Comparison of ENCODE assay signal across 17 cellular contexts in the genomic region with DNA sequence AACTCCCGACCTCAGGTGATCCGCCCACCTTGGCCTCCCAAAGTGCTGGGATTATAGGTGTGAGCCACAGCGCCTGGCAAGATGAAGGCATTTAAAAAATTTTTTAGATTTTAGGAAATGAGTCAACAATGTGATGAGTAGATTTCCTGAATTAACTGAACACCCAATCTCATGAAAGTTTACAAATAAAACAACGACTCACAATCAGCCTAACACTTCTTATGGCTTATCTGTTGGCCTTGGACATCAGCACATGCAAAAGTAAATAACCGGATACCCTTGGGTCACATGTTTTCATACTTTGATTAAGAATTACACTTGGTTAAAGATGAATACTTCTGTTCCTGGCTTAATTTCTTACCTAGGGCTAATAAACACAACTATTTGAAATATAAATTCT. TPM values are rescaled to one million over a fixed set of nuclear protein-coding genes. Genes with fewer than 3 reads are reported as not detected.
DNase-seq lines count a peak whose midpoint lies in the region; ATAC-seq, FAIRE-seq and TF ChIP-seq lines count a peak whose summit lies in the region.
"Had no signal": no experiment of that assay in that cellular context is flagged by ENCODE, and none has a peak within 500 bp of the region (broad histone marks: within the 10 kb centered on the region; RNA-seq: fewer than 3 reads in every experiment).

No MANE protein-coding gene starts in this region.

- dilution Hi-C loops in mammary epithelial cell (cut with HindIII; ENCODE audit: low sequenced_read_pairs): no loop called here
- dilution Hi-C loops in keratinocyte (cut with MboI; ENCODE audit: extremely low pct_ligation_motif_present, low sequenced_read_pairs): no loop called here

- no peaks in the 10 kb centered on the region for H3K27me3 ChIP-seq in left ventricle myocardium inferior (ENCODE audit: low read depth)
- H3K27me3 ChIP-seq in mammary epithelial cell (ENCODE audit: insufficient read depth, low read length): no peaks in the 10 kb centered on the region
- H3K27me3 ChIP-seq in keratinocyte (ENCODE audit: control insufficient read depth, extremely low read depth, insufficient read depth, low read length): no peaks in the 10 kb centered on the region
- no peaks in the 10 kb centered on the region for H3K27me3 ChIP-seq in upper lobe of right lung
- H3K27me3 ChIP-seq: cardiac muscle cell, tibial nerve had no signal

- H3K79me2 ChIP-seq in mammary epithelial cell (ENCODE audit: insufficient read depth, low read length) (peaks cover 84% of the 10 kb centered on the region), keratinocyte (ENCODE audit: control insufficient read depth, insufficient read depth, low read length) (peaks cover 78% of the 10 kb centered on the region)

- WGBS in mammary epithelial cell (ENCODE audit: low coverage, missing lambda C conversion rate): 42% methylated on average over 4 of the region's 5 CpGs

- in situ Hi-C loops in mammary epithelial cell (cut with MboI; ENCODE audit: low sequenced_read_pairs in 2 of 2): loop anchor here in 1 of 2 donors (10.0 to 25.0 kb wide), 2 partner anchors 135 to 293 kb away; no protein-coding TSS in a partner anchor

- H3K36me3 ChIP-seq in left ventricle myocardium inferior (no peaks in the 10 kb centered on the region), mammary epithelial cell (ENCODE audit: insufficient read depth, low read length) (peaks cover 5% of the 10 kb centered on the region), keratinocyte (ENCODE audit: control insufficient read depth in 2 of 2, extremely low read depth in 1 of 2, insufficient read depth in 2 of 2, low read length in 2 of 2) (peaks cover 9 to 19% of the 10 kb centered on the region in 2 experiments), upper lobe of right lung (no peaks in the 10 kb centered on the region)
- H3K36me3 ChIP-seq: cardiac muscle cell, tibial nerve had no signal

- CTCF ChIA-PET in mammary epithelial cell (lab: Charles Lee; ENCODE audit: low non-redundant PET): no interaction called here

- no peak for ATAC-seq in left cardiac atrium
- no peak for ATAC-seq in upper lobe of right lung
- no peak for ATAC-seq in HG02938 (IDR thresholded peaks at IDR 0.05; ENCODE audit: unreplicated experiment)
- ATAC-seq in GM19351 (IDR thresholded peaks at IDR 0.05; ENCODE audit: unreplicated experiment): no peak
- ATAC-seq: activated CD8-positive, alpha-beta T cell treated with anti-CD3 and anti-CD28 coated beads for 36 hours; HCT116 had no signal

- H3K9me1 ChIP-seq in keratinocyte (ENCODE audit: control insufficient read depth, extremely low read depth, insufficient read depth, low read length): peaks cover 5% of the 10 kb centered on the region

- no peak overlapping the region for H3K9ac ChIP-seq in mammary epithelial cell (ENCODE audit: insufficient read depth, low read length)
- H3K9ac ChIP-seq in keratinocyte (ENCODE audit: control insufficient read depth, extremely low read depth, insufficient read depth, low read length): peak overlapping the region; percentile 80

- H2AFZ ChIP-seq in mammary epithelial cell (ENCODE audit: low read depth, low read length) (no peak overlapping the region), keratinocyte (ENCODE audit: control insufficient read depth, low read length) (no peak overlapping the region)

- H3K4me3 ChIP-seq in left ventricle myocardium inferior: peak overlapping the region; percentile 94
- H3K4me3 ChIP-seq in mammary epithelial cell (replicated peaks in 1 of 3; ENCODE audit: insufficient read depth in 1 of 3, low read depth in 2 of 3, low read length in 3 of 3): peak overlapping the region in 2 of 3 experiments; percentile 72 to 90
- peak overlapping the region; percentile 61 to 93 (median 72) for H3K4me3 ChIP-seq in keratinocyte (ENCODE audit: control insufficient read depth in 2 of 3, extremely low read depth in 1 of 3, insufficient read depth in 2 of 3, low read depth in 1 of 3, low read length in 3 of 3)
- peak overlapping the region; percentile 83 for H3K4me3 ChIP-seq in upper lobe of right lung

- H3K4me1 ChIP-seq in left ventricle myocardium inferior (peaks cover 30% of the 10 kb centered on the region), mammary epithelial cell (ENCODE audit: insufficient read depth, low read length) (peaks cover 27% of the 10 kb centered on the region), keratinocyte (ENCODE audit: control insufficient read depth, extremely low read depth, insufficient read depth, low read length) (peaks cover 20% of the 10 kb centered on the region), upper lobe of right lung (peaks cover 4% of the 10 kb centered on the region)

- FAIRE-seq in keratinocyte (lab: Jason Lieb, UNC): peak; percentile 5
- FAIRE-seq: A204.1 had no signal

- H3K4me2 ChIP-seq in mammary epithelial cell (ENCODE audit: insufficient read depth, low read depth, low read length) (peak overlapping the region; percentile 97), keratinocyte (ENCODE audit: control insufficient read depth, extremely low read depth, insufficient read depth, low read depth, low read length) (peak overlapping the region; percentile 73)

- intact Hi-C loops in left ventricle myocardium inferior (cut with micrococcal nuclease) (no loop called here), left cardiac atrium (cut with DNase I) (loop anchor here (5.0 to 10.0 kb wide), 2 partner anchors 63 to 65 kb away; no protein-coding TSS in a partner anchor), mammary epithelial cell (cut with micrococcal nuclease) (loop anchor here (5.0 kb wide), 1 partner anchor 402 kb away; a partner anchor contains a TSS), upper lobe of right lung (cut with DNase I) (no loop called here)

- H3K27ac ChIP-seq in left ventricle myocardium inferior (replicated peaks) (no peak overlapping the region), mammary epithelial cell (ENCODE audit: insufficient read depth, low read depth, low read length) (no peak overlapping the region), keratinocyte (ENCODE audit: control insufficient read depth, insufficient read depth, low read length) (peak overlapping the region; percentile 84), upper lobe of right lung (no peak overlapping the region)
- H3K27ac ChIP-seq: cardiac muscle cell had no signal

- H3K9me3 ChIP-seq in left ventricle myocardium inferior (replicated peaks) (no peaks in the 10 kb centered on the region), mammary epithelial cell (replicated peaks; ENCODE audit: insufficient read depth, low read length) (no peaks in the 10 kb centered on the region), keratinocyte (ENCODE audit: control insufficient read depth, low read depth, low read length) (no peaks in the 10 kb centered on the region), upper lobe of right lung (no peaks in the 10 kb centered on the region)
- H3K9me3 ChIP-seq: tibial nerve had no signal

- DNase-seq in left ventricle myocardium inferior (no peak), left cardiac atrium (no peak), mammary epithelial cell (peak; percentile 57), keratinocyte (ENCODE audit: low read depth, low spot score) (peak; percentile 49), upper lobe of right lung (no peak), SKM-1 (lab: John Stamatoyannopoulos, UW; ENCODE audit: unreplicated experiment) (no peak)
- DNase-seq: activated CD8-positive, alpha-beta T cell treated with anti-CD3 and anti-CD28 coated beads for 36 hours; COR-L47; erythroblast; NCI-H526; SHP77 treated with DMSO at 0.1 percent for 48 hours had no signal

- TF ChIP-seq CTCF in left ventricle myocardium inferior (IDR thresholded peaks at IDR 0.05; ENCODE audit: borderline replicate concordance) (no peak), mammary epithelial cell (conservative IDR thresholded peaks at IDR 0.05 in 1 of 2, IDR thresholded peaks at IDR 0.05 in 1 of 2; ENCODE audit: extremely low read depth in 1 of 2, insufficient read depth in 1 of 2, low read depth in 1 of 2, low read length in 2 of 2) (no peak), keratinocyte (optimal IDR thresholded peaks at IDR 0.05 in 1 of 3, IDR thresholded peaks at IDR 0.05 in 1 of 3, conservative IDR thresholded peaks at IDR 0.05 in 1 of 3; ENCODE audit: extremely low read depth in 1 of 3, insufficient read depth in 2 of 3, low read length in 3 of 3) (no peak), upper lobe of right lung (IDR thresholded peaks at IDR 0.05) (no peak)

- no TSS peak for BruUV-seq in mammary epithelial cell (replicated peaks; lab: Mats Ljungman, UMichigan)

- H4K20me1 ChIP-seq in mammary epithelial cell (ENCODE audit: insufficient read depth, low read length): no peaks in the 10 kb centered on the region
- peaks cover 5% of the 10 kb centered on the region for H4K20me1 ChIP-seq in keratinocyte (ENCODE audit: control insufficient read depth, extremely low read depth, insufficient read depth, low read length)

RNA-seq across cellular contexts. Expression of a gene that starts 3.0 kb away (rescaled TPM):
- total RNA-seq in left ventricle myocardium inferior (35.1 TPM), left cardiac atrium (10 to 100 TPM; 34.1 to 49.6 TPM), mammary epithelial cell (100 to 1,000 TPM; 130 to 183 TPM), upper lobe of right lung (59.8 TPM)
- polyA plus RNA-seq in mammary epithelial cell (83.7 TPM), keratinocyte (147 to 208 TPM (median 148 TPM) in 3 replicates)
- polyA minus RNA-seq in mammary epithelial cell (154 TPM), keratinocyte (107 to 201 TPM (median 132 TPM) in 3 replicates)
- 16.4 TPM for polyA plus RNA-seq in keratinocyte (2011; ENCODE audit: low read depth)
- polyA plus RNA-seq in keratinocyte (2011; cell fraction: cytosol; rRNA removed): 140 and 266 TPM in 2 replicates
- 81.5 and 104 TPM in 2 replicates for polyA plus RNA-seq in keratinocyte (2011; cell fraction: nucleus; rRNA removed)
- polyA plus RNA-seq in keratinocyte (2012; ENCODE audit: low replicate concordance): 54.5 and 130 TPM in 2 replicates
- 149 TPM for polyA minus RNA-seq in keratinocyte (2011; cell fraction: cytosol; rRNA and poly(A)+ RNA removed)
- polyA minus RNA-seq in keratinocyte (2011; cell fraction: nucleus; rRNA and poly(A)+ RNA removed): 61.2 and 122 TPM in 2 replicates
- total RNA-seq: activated CD8-positive, alpha-beta T cell treated with anti-CD3 and anti-CD28 coated beads for 36 hours had no signal

Comparison
In these comparisons a context has a peak if more than half of its experiments do, and no peak if none do; other contexts are left out.
1. intact Hi-C loops: an anchor here in left cardiac atrium (5.0 to 10.0 kb wide) and mammary epithelial cell (5.0 kb wide); none called in left ventricle myocardium inferior and upper lobe of right lung.
2. DNase-seq: peak in mammary epithelial cell (single experiment) and keratinocyte (single experiment); none in left ventricle myocardium inferior (single experiment), left cardiac atrium (single experiment), upper lobe of right lung (single experiment) and SKM-1 (single experiment).
3. Peak in every context shown above with its lines, with median percentiles within 50 percentile points of each other: H3K4me3 ChIP-seq.